ENCODE assay signal across 7 cellular contexts in genomic region chr9:126558051-126558665, GRCh38. TPM values are rescaled to one million over a fixed set of nuclear protein-coding genes. Genes with fewer than 3 reads are reported as not detected.
A peak's percentile ranks its signal among the peaks of the same experiment; 100 is the strongest.
DNase-seq lines count a peak whose midpoint lies in the region; ATAC-seq, FAIRE-seq and TF ChIP-seq lines count a peak whose summit lies in the region.

No MANE protein-coding gene starts in this region.

- DNase-seq in GM12891 (ENCODE audit: insufficient read length, low spot score), result peak; percentile 80
- DNase-seq in NCI-H187 treated with DMSO at 0.1 percent for 48 hours (lab: John Stamatoyannopoulos, UW), result peak; percentile 5
- DNase-seq in activated CD4-positive, CD25-positive, alpha-beta regulatory T cell treated with anti-CD3 and anti-CD28 coated beads, Interleukin-2, amount 50 U/mL, for 16 hours (ENCODE audit: low read depth, low spot score), result peak; percentile 40
- peak in 44 of 61 donors; percentile 2 to 64 (median 22) for DNase-seq in caudate nucleus (lab: John Stamatoyannopoulos, UW)
- peak in 1 of 2 donors; percentile 59 for DNase-seq in left colon
- peak; percentile 32 to 54 (median 33) for DNase-seq in stimulated activated CD4-positive, alpha-beta T cell treated with anti-CD3 and anti-CD28 coated beads, TNF-alpha, amount 100 ng/mL, for 1 hour (ENCODE audit: low read depth in 3 of 3, low spot score in 1 of 3)

- H3K27ac ChIP-seq in caudate nucleus (ENCODE audit: low read depth, low read length), result no peak overlapping the region

- ATAC-seq in left colon (peak; percentile 82), GM19463 (IDR thresholded peaks at IDR 0.05; ENCODE audit: unreplicated experiment) (no peak)

- intact Hi-C loops in left colon (cut with DNase I, micrococcal nuclease), result loop anchor here (5.0 kb wide), 1 partner anchor 56 kb away; no protein-coding TSS in a partner anchor

- FAIRE-seq in GM12891 (lab: Jason Lieb, UNC), result peak; percentile 90

- no peak for TF ChIP-seq POLR2A in GM12891 (IDR thresholded peaks at IDR 0.05; ENCODE audit: low read depth, low read length)

TF ChIP-seq in GM12891, 5 proteins besides CTCF, POLR2A, EP300 and RAD21:
- TF ChIP-seq PAX5 (IDR thresholded peaks at IDR 0.05; ENCODE audit: insufficient read depth, low read length, severe bottlenecking) (no peak), TAF1 (IDR thresholded peaks at IDR 0.05; ENCODE audit: low read depth, low read length) (no peak), POU2F2 (IDR thresholded peaks at IDR 0.05; ENCODE audit: low read depth, low read length) (no peak), SPI1 (IDR thresholded peaks at IDR 0.05; ENCODE audit: low read depth, low read length) (no peak), POLR2AphosphoS5 (IDR thresholded peaks at IDR 0.05; ENCODE audit: low read depth, low read length) (no peak)

RNA-seq across cellular contexts. Expression of gene LMX1B, which starts 55.6 kb away (rescaled TPM):
- not detected for polyA plus RNA-seq in GM12891 (2012; ENCODE audit: low read depth, missing spikeins)
- under 1 TPM in 1 of 2 donors, not detected in 1; 0.14 TPM for total RNA-seq in left colon
